20 cellular contexts compared by ENCODE assay signal in the genomic region with DNA sequence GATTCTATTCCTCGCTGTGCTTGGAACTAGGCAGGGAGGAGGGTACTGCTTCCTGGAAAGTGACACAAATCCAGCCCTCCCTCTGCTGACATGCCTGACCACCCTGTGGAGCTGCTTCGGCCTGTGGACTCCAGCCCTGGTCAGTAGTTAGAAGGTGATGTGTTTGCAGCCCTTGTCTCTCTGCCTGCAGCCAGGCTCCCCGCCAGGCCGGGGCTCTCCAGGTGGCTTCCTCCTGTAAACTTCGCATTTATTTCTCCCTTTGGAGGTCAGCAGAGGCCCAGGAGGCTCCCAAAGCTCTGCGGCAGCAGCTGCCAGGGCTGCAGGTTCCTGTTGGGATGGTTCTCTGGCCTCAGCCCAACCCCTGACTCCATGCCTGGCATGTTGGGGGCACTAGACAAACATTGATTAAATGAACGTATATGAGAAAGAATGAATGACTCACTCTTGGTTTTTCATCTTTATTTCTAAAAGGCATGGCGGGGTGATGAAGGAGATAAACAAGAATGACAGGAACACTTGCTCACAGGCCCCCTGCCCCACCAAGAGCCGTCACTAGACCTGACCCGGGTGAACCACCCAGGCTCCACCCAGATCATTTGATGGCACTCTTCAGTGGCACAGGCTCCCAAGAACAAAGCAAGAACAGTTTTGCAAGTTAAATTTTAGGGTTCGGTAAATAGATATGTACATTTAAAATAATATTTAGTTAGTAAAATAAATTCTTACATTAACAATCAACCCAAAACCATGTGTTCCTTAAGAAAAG. TPM values are rescaled to one million over a fixed set of nuclear protein-coding genes. Genes with fewer than 3 reads are reported as not detected.
"Had no signal": no experiment of that assay in that cellular context is flagged by ENCODE, and none has a peak within 500 bp of the region (broad histone marks: within the 10 kb centered on the region; RNA-seq: fewer than 3 reads in every experiment).

No MANE protein-coding gene starts in this region.

- ATAC-seq: activated CD4-positive, alpha-beta T cell treated with anti-CD3 and anti-CD28 coated beads for 36 hours; activated CD8-positive, alpha-beta T cell treated with anti-CD3 and anti-CD28 coated beads, Interleukin-2, amount 10 ng/mL, durations not matched to agents 7 days and 5 days; body of pancreas; foreskin keratinocyte; lower lobe of right lung; T-helper 17 cell had no signal

- H3K4me3 Mint-ChIP-seq: activated CD4-positive, alpha-beta T cell treated with anti-CD3 and anti-CD28 coated beads for 36 hours; activated CD8-positive, alpha-beta T cell treated with anti-CD3 and anti-CD28 coated beads, Interleukin-2, amount 10 ng/mL, durations not matched to agents 7 days and 5 days; activated naive CD8-positive, alpha-beta T cell treated with anti-CD3 and anti-CD28 coated beads for 36 hours; central memory CD8-positive, alpha-beta T cell; naive B cell; T-helper 17 cell had no signal

- H3K9ac ChIP-seq: parathyroid adenoma had no signal

- H3K79me2 ChIP-seq: parathyroid adenoma had no signal

- H3K27ac ChIP-seq: body of pancreas, parathyroid adenoma, WERI-Rb-1 had no signal

- H3K9me3 ChIP-seq: body of pancreas, lower lobe of right lung had no signal

- H3K27ac Mint-ChIP-seq: activated CD4-positive, alpha-beta T cell treated with anti-CD3 and anti-CD28 coated beads for 36 hours; activated CD8-positive, alpha-beta T cell treated with anti-CD3 and anti-CD28 coated beads, Interleukin-2, amount 10 ng/mL, durations not matched to agents 7 days and 5 days; activated naive CD8-positive, alpha-beta T cell treated with anti-CD3 and anti-CD28 coated beads for 36 hours; naive B cell; T-helper 17 cell had no signal

- H3K36me3 Mint-ChIP-seq: activated naive CD8-positive, alpha-beta T cell treated with anti-CD3 and anti-CD28 coated beads for 36 hours had no signal

- DNase-seq: activated CD4-positive, alpha-beta T cell treated with anti-CD3 and anti-CD28 coated beads for 36 hours; activated CD8-positive, alpha-beta memory T cell treated with anti-CD3 and anti-CD28 coated beads, Interleukin-2, amount 50 U/mL, for 4 hours; activated CD8-positive, alpha-beta T cell treated with anti-CD3 and anti-CD28 coated beads, Interleukin-2, amount 10 ng/mL, durations not matched to agents 7 days and 5 days; activated naive CD8-positive, alpha-beta T cell treated with anti-CD3 and anti-CD28 coated beads for 36 hours; amygdala; body of pancreas; cortex of kidney; effector CD8-positive, alpha-beta T cell; foreskin keratinocyte; glutamatergic neuron; hypothalamus; lower lobe of right lung; naive B cell; stimulated activated CD4-positive, alpha-beta T cell treated with anti-CD3 and anti-CD28 coated beads, Interleukin-12 subunit alpha, Interleukin-12 subunit beta, amount 100 ng/mL, for 4 hours; stimulated activated CD4-positive, alpha-beta T cell treated with anti-CD3 and anti-CD28 coated beads, Interleukin-2, amount 100 ng/mL, for 24 hours; T-helper 17 cell; WERI-Rb-1 had no signal

- H3K36me3 ChIP-seq: lower lobe of right lung, WERI-Rb-1 had no signal

- H3K4me3 ChIP-seq: body of pancreas, lower lobe of right lung had no signal

- H3K4me1 ChIP-seq: parathyroid adenoma had no signal

- H2AFZ ChIP-seq: parathyroid adenoma had no signal

- H3K9me3 Mint-ChIP-seq: central memory CD8-positive, alpha-beta T cell had no signal

RNA-seq across cellular contexts. Expression of gene IRX2, which starts 8.4 kb away (rescaled TPM):
- total RNA-seq: activated CD4-positive, alpha-beta T cell treated with anti-CD3 and anti-CD28 coated beads for 36 hours; activated CD8-positive, alpha-beta T cell treated with anti-CD3 and anti-CD28 coated beads, Interleukin-2, amount 10 ng/mL, durations not matched to agents 7 days and 5 days; activated naive CD8-positive, alpha-beta T cell treated with anti-CD3 and anti-CD28 coated beads for 36 hours; endothelial cell of umbilical vein; T-helper 17 cell had no signal
- polyA plus RNA-seq: endothelial cell of umbilical vein had no signal
